Comparison of ENCODE assay signal across 17 cellular contexts in genomic region chr20:62575976-62576722, GRCh38.
A peak's percentile ranks its signal among the peaks of the same experiment; 100 is the strongest.
DNase-seq lines count a peak whose midpoint lies in the region; ATAC-seq and TF ChIP-seq lines count a peak whose summit lies in the region.
"Had no signal": no experiment of that assay in that cellular context is flagged by ENCODE, and none has a peak within 500 bp of the region (broad histone marks: within the 10 kb centered on the region; RNA-seq: fewer than 3 reads in every experiment).

No MANE protein-coding gene starts in this region.

- peaks cover 6% of the 10 kb centered on the region for H3K36me3 Mint-ChIP-seq in glutamatergic neuron (ENCODE audit: unreplicated experiment)
- H3K36me3 Mint-ChIP-seq: IgD-negative memory B cell had no signal

- CTCF ChIA-PET in HEK293 (lab: Yijun Ruan, JAX), result interaction anchor here (0.6 kb wide), 1 partner anchor 18 kb away, joined by 3 read pairs; no protein-coding TSS in a partner anchor

- intact Hi-C loops in right cardiac atrium (cut with DNase I) (no loop called here), left cardiac atrium (cut with DNase I) (no loop called here)

- peaks cover 9% of the 10 kb centered on the region for H3K4me1 Mint-ChIP-seq in glutamatergic neuron (ENCODE audit: low read depth, unreplicated experiment)
- H3K4me1 Mint-ChIP-seq: IgD-negative memory B cell had no signal

- peaks cover 13% of the 10 kb centered on the region for H3K27me3 Mint-ChIP-seq in glutamatergic neuron (ENCODE audit: unreplicated experiment)

- peak overlapping the region; percentile 43 for H3K4me3 Mint-ChIP-seq in glutamatergic neuron (ENCODE audit: unreplicated experiment)
- H3K4me3 Mint-ChIP-seq: CD4-positive, alpha-beta T cell had no signal

- no peak overlapping the region for H3K27ac Mint-ChIP-seq in glutamatergic neuron (ENCODE audit: unreplicated experiment)
- H3K27ac Mint-ChIP-seq: CD4-positive, alpha-beta T cell; IgD-negative memory B cell had no signal

- H3K4me1 ChIP-seq in right cardiac atrium (ENCODE audit: control insufficient read depth, insufficient read depth, low read length) (no peaks in the 10 kb centered on the region), HEK293 (ENCODE audit: control insufficient read depth, insufficient read depth, low read length) (no peaks in the 10 kb centered on the region)
- H3K4me1 ChIP-seq: BE2C, Caco-2 had no signal

- H3K9me3 ChIP-seq in right cardiac atrium (ENCODE audit: control insufficient read depth, low read length), result no peaks in the 10 kb centered on the region
- H3K9me3 ChIP-seq in HEK293 (ENCODE audit: control insufficient read depth, insufficient read depth, low read depth, low read length), result no peaks in the 10 kb centered on the region
- H3K9me3 ChIP-seq: BE2C, Caco-2 had no signal

- peaks cover 9% of the 10 kb centered on the region for H3K9me3 Mint-ChIP-seq in glutamatergic neuron (ENCODE audit: unreplicated experiment)
- H3K9me3 Mint-ChIP-seq: IgD-negative memory B cell had no signal

- H3K27me3 ChIP-seq in right cardiac atrium (ENCODE audit: control insufficient read depth, insufficient read depth), result no peaks in the 10 kb centered on the region
- H3K27me3 ChIP-seq: BE2C had no signal

- DNase-seq in right cardiac atrium, result peak in 1 of 3 donors; percentile 34
- no peak for DNase-seq in left cardiac atrium
- DNase-seq in glutamatergic neuron, result no peak
- DNase-seq in nucleus accumbens (lab: John Stamatoyannopoulos, UW), result peak in 36 of 56 donors; percentile 2 to 79 (median 24)
- DNase-seq in activated CD4-positive, alpha-beta T cell treated with anti-CD3 and anti-CD28 coated beads, Interleukin-2, amount 50 U/mL, for 1 hour, result no peak
- DNase-seq: 8988T; BE2C; CD4-positive, alpha-beta T cell; GDM1 had no signal

- H3K36me3 ChIP-seq in HEK293 (ENCODE audit: control insufficient read depth in 2 of 2, insufficient read depth in 1 of 2, low read length in 2 of 2), result no peaks in the 10 kb centered on the region
- H3K36me3 ChIP-seq: BE2C had no signal

- ATAC-seq in right cardiac atrium (peak in 1 of 2 donors; percentile 0), left cardiac atrium (no peak), GM21576 (IDR thresholded peaks at IDR 0.05; ENCODE audit: unreplicated experiment) (no peak), GM21786 (IDR thresholded peaks at IDR 0.05; ENCODE audit: unreplicated experiment) (no peak)
- ATAC-seq: HCT116 had no signal

- H3K27ac ChIP-seq in right cardiac atrium (ENCODE audit: low read length) (peak overlapping the region; percentile 40), HEK293 (ENCODE audit: extremely low read depth, low read depth, low read length) (no peak overlapping the region)
- H3K27ac ChIP-seq: C4-2B, GM23248 had no signal

- no peak for TF ChIP-seq CTCF in HEK293 (tag by site-specific recombination; IDR thresholded peaks at IDR 0.05)
- no peak for TF ChIP-seq CTCF in glutamatergic neuron (IDR thresholded peaks at IDR 0.05; ENCODE audit: partially characterized antibody, unreplicated experiment)

- H3K4me3 ChIP-seq in right cardiac atrium (ENCODE audit: low read length) (no peak overlapping the region), HEK293 (ENCODE audit: low read depth, low read length) (no peak overlapping the region)
- H3K4me3 ChIP-seq: GM23248 had no signal

- WGBS in right cardiac atrium, result 65% methylated on average over 23 of the region's 23 CpGs

- POLR2A ChIA-PET in HEK293 (lab: Yijun Ruan, JAX), result no interaction called here

TF ChIP-seq in HEK293, 187 proteins besides CTCF, POLR2A, EP300 and RAD21 (continues in another document):
- TF ChIP-seq ZNF785 (tag by site-specific recombination; IDR thresholded peaks at IDR 0.05), result no peak
- no peak for TF ChIP-seq ZNF112 (tag by site-specific recombination; IDR thresholded peaks at IDR 0.05)
- no peak for TF ChIP-seq HIC1 (tag by site-specific recombination; IDR thresholded peaks at IDR 0.05)
- TF ChIP-seq PATZ1 (tag by site-specific recombination; IDR thresholded peaks at IDR 0.05), result 0 out of 2 replicates have a peak, but pooled peaks have one; percentile 24
- 0 out of 2 replicates have a peak, but pooled peaks have one; percentile 43 for TF ChIP-seq ZNF449 (tag by site-specific recombination; IDR thresholded peaks at IDR 0.05)
- TF ChIP-seq ZNF501 (tag by site-specific recombination; IDR thresholded peaks at IDR 0.05), result no peak
- TF ChIP-seq ZFHX2 (tag by site-specific recombination; conservative IDR thresholded peaks at IDR 0.05), result peak; percentile 95
- TF ChIP-seq ZNF513 (tag by site-specific recombination; IDR thresholded peaks at IDR 0.05), result no peak
- no peak for TF ChIP-seq ZNF433 (tag by site-specific recombination; IDR thresholded peaks at IDR 0.05; ENCODE audit: low read depth)
- no peak for TF ChIP-seq ZNF354C (tag by site-specific recombination; IDR thresholded peaks at IDR 0.05; ENCODE audit: borderline replicate concordance, low read depth)
- no peak for TF ChIP-seq ZNF610 (tag by site-specific recombination; IDR thresholded peaks at IDR 0.05; ENCODE audit: borderline replicate concordance)
- TF ChIP-seq WT1 (tag by site-specific recombination; IDR thresholded peaks at IDR 0.05), result peak; percentile 50; the same call in 1 of the 2 replicates
- no peak for TF ChIP-seq ZNF701 (tag by site-specific recombination; IDR thresholded peaks at IDR 0.05)
- no peak for TF ChIP-seq ZNF214 (tag by site-specific recombination; IDR thresholded peaks at IDR 0.05; ENCODE audit: borderline replicate concordance)
- TF ChIP-seq OSR2 (tag by site-specific recombination; IDR thresholded peaks at IDR 0.05), result no peak
- no peak for TF ChIP-seq ZBTB44 (tag by site-specific recombination; IDR thresholded peaks at IDR 0.05)

Comparison
In these comparisons a context has a peak if more than half of its experiments do, and no peak if none do; other contexts are left out.
1. DNase-seq: peak in nucleus accumbens (36 of 56); none in left cardiac atrium (single experiment), glutamatergic neuron (single experiment) and activated CD4-positive, alpha-beta T cell treated with anti-CD3 and anti-CD28 coated beads, Interleukin-2, amount 50 U/mL, for 1 hour (single experiment).